10 cellular contexts compared by ENCODE assay signal in the genomic region with DNA sequence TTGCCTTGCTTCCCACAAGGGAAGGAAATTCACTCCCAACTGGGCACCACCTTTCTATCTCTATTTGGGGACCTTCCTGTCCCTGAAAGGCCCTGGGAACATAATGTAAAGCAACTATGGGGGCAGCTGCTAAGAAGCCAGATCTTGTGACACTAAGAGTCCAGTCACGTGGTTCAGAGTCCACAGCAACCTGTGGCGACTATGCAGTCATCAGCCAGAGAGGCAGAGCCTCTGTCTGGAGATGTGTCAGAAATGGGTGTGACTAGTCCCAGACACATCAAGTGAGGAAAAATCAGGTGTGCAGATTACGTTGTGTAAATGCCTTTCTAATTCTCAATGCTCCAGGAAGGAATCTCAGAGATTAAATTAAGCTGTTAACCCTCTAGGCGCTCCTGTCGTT. TPM values are rescaled to one million over a fixed set of nuclear protein-coding genes. Genes with fewer than 3 reads are reported as not detected.
A peak's percentile ranks its signal among the peaks of the same experiment; 100 is the strongest.
DNase-seq lines count a peak whose midpoint lies in the region; ATAC-seq, FAIRE-seq and TF ChIP-seq lines count a peak whose summit lies in the region.
"Had no signal": no experiment of that assay in that cellular context is flagged by ENCODE, and none has a peak within 500 bp of the region (broad histone marks: within the 10 kb centered on the region; RNA-seq: fewer than 3 reads in every experiment).

No MANE protein-coding gene starts in this region.

- TF ChIP-seq POLR2A in H1 (IDR thresholded peaks at IDR 0.05; ENCODE audit: control extremely low read depth in 1 of 2, low read depth in 2 of 2, low read length in 2 of 2) (no peak), stomach (IDR thresholded peaks at IDR 0.05) (no peak)

- H3K23ac ChIP-seq in H1 (ENCODE audit: insufficient read length), result no peak overlapping the region

- H3K79me1 ChIP-seq in H1 (ENCODE audit: low read depth, low read length), result no peaks in the 10 kb centered on the region

- H3K9me3 Mint-ChIP-seq in activated CD4-positive, alpha-beta T cell treated with anti-CD3 and anti-CD28 coated beads, Interleukin-2, amount 10 ng/mL, durations not matched to agents 7 days and 5 days, result peaks cover 2% of the 10 kb centered on the region
- no peaks in the 10 kb centered on the region for H3K9me3 Mint-ChIP-seq in stimulated activated effector memory CD8-positive, alpha-beta T cell treated with anti-CD3 and anti-CD28 coated beads, Interleukin-12 subunit alpha, Interleukin-12 subunit beta, amount 100 ng/mL, for 72 hours

- peak; percentile 20 for DNase-seq in activated CD4-positive, alpha-beta T cell treated with anti-CD3 and anti-CD28 coated beads, Interleukin-2, amount 10 ng/mL, durations not matched to agents 7 days and 5 days
- DNase-seq in activated CD4-positive, alpha-beta T cell treated with anti-CD3 and anti-CD28 coated beads for 1 hour, result no peak
- DNase-seq in RKO (ENCODE audit: low spot score) (peak; percentile 15), H1 (ENCODE audit: low read depth in 1 of 2, low spot score in 2 of 2) (no peak), cerebellum (ENCODE audit: low spot score) (no peak), stomach (no peak)
- no peak for DNase-seq in stimulated activated effector memory CD8-positive, alpha-beta T cell treated with anti-CD3 and anti-CD28 coated beads, Interleukin-12 subunit alpha, Interleukin-12 subunit beta, amount 100 ng/mL, for 72 hours (ENCODE audit: low spot score in 2 of 2)

- peaks cover 14% of the 10 kb centered on the region for H3K36me3 Mint-ChIP-seq in activated CD4-positive, alpha-beta T cell treated with anti-CD3 and anti-CD28 coated beads, Interleukin-2, amount 10 ng/mL, durations not matched to agents 7 days and 5 days (ENCODE audit: low read depth)
- no peaks in the 10 kb centered on the region for H3K36me3 Mint-ChIP-seq in stimulated activated effector memory CD8-positive, alpha-beta T cell treated with anti-CD3 and anti-CD28 coated beads, Interleukin-12 subunit alpha, Interleukin-12 subunit beta, amount 100 ng/mL, for 72 hours

- H2BK15ac ChIP-seq in H1 (ENCODE audit: low read length), result no peak overlapping the region

- no peaks in the 10 kb centered on the region for H4K20me1 ChIP-seq in H1 (replicated peaks in 1 of 2; ENCODE audit: control insufficient read depth in 1 of 2, insufficient read depth in 2 of 2, low read length in 2 of 2)

- no peak overlapping the region for H4K91ac ChIP-seq in H1 (replicated peaks; ENCODE audit: insufficient read length, low read length)

- no peak overlapping the region for H2BK120ac ChIP-seq in H1 (replicated peaks; ENCODE audit: low read depth, low read length)

- peak overlapping the region; percentile 30 to 77 for H3K4me2 ChIP-seq in H1 (ENCODE audit: insufficient read depth in 1 of 2, low read depth in 2 of 2, low read length in 2 of 2)

- no peak overlapping the region for H2BK12ac ChIP-seq in H1 (ENCODE audit: low read depth, low read length)

- TF ChIP-seq CTCF in H1 (IDR thresholded peaks at IDR 0.05; ENCODE audit: control extremely low read depth in 1 of 3, insufficient read depth in 1 of 3, low read depth in 1 of 3, low read length in 3 of 3) (no peak), stomach (IDR thresholded peaks at IDR 0.05) (no peak)

- no peaks in the 10 kb centered on the region for H3K79me2 ChIP-seq in H1 (ENCODE audit: control insufficient read depth in 1 of 2, insufficient read depth in 2 of 2, low read length in 2 of 2)

- intact Hi-C loops in stomach (cut with DNase I; ENCODE audit: low total_unique reads), result no loop called here

- no peaks in the 10 kb centered on the region; the same call in 1 of the 2 replicates for H3K23me2 ChIP-seq in H1 (ENCODE audit: low read depth, low read length)

- no peak overlapping the region for H4K5ac ChIP-seq in H1 (ENCODE audit: insufficient read length, low read depth, low read length)

- H3K27ac ChIP-seq in H1 (ENCODE audit: low read depth, low read length) (no peak overlapping the region), stomach (no peak overlapping the region)
- H3K27ac ChIP-seq: C4-2B, neutrophil had no signal

- no peak overlapping the region for H4K8ac ChIP-seq in H1 (ENCODE audit: extremely low read depth, insufficient read depth, low read length)

- H3K4me1 Mint-ChIP-seq in activated CD4-positive, alpha-beta T cell treated with anti-CD3 and anti-CD28 coated beads, Interleukin-2, amount 10 ng/mL, durations not matched to agents 7 days and 5 days, result peaks cover 72% of the 10 kb centered on the region
- H3K4me1 Mint-ChIP-seq in stimulated activated effector memory CD8-positive, alpha-beta T cell treated with anti-CD3 and anti-CD28 coated beads, Interleukin-12 subunit alpha, Interleukin-12 subunit beta, amount 100 ng/mL, for 72 hours, result peaks cover 68% of the 10 kb centered on the region

- H2BK5ac ChIP-seq in H1 (ENCODE audit: low read depth, low read length), result no peak overlapping the region

- CTCF ChIA-PET in activated CD4-positive, alpha-beta T cell treated with anti-CD3 and anti-CD28 coated beads, Interleukin-2, amount 10 ng/mL, durations not matched to agents 7 days and 5 days (lab: Charles Lee), result interaction anchor here (0.6 to 1.9 kb wide), 13 partner anchors 9 to 83 kb away, joined by 3 to 6 read pairs (median 4); no protein-coding TSS in a partner anchor
- CTCF ChIA-PET in H1 (lab: Charles Lee; ENCODE audit: partially characterized antibody), result interaction anchor here (0.6 to 2.4 kb wide), 34 partner anchors 9 to 1623 kb away, joined by 3 to 17 read pairs (median 4); no protein-coding TSS in a partner anchor

- no peak overlapping the region for H3K14ac ChIP-seq in H1 (ENCODE audit: insufficient read length)

- H3K4me1 ChIP-seq in H1 (replicated peaks in 1 of 4; ENCODE audit: control insufficient read depth in 3 of 4, insufficient read depth in 4 of 4, low read length in 3 of 4), result peaks cover 0 to 12% (median 4%) of the 10 kb centered on the region in 4 experiments; a peak in 5 of 7 replicates
- H3K4me1 ChIP-seq in stomach, result peaks cover 5 to 17% (median 12%) of the 10 kb centered on the region in 4 donors

- peak; percentile 86 for ATAC-seq in stimulated activated effector memory CD8-positive, alpha-beta T cell treated with anti-CD3 and anti-CD28 coated beads, Interleukin-12 subunit alpha, Interleukin-12 subunit beta, amount 100 ng/mL, for 72 hours
- ATAC-seq in HG03378 (IDR thresholded peaks at IDR 0.05; ENCODE audit: unreplicated experiment), result no peak

- H3K56ac ChIP-seq in H1 (replicated peaks; ENCODE audit: insufficient read length, low read depth, low read length), result no peak overlapping the region

- no peak overlapping the region for H3K4ac ChIP-seq in H1 (replicated peaks; ENCODE audit: insufficient read length, low read depth, low read length)

- no peak overlapping the region for H3K18ac ChIP-seq in H1 (ENCODE audit: extremely low read depth, low read length)

- H2BK20ac ChIP-seq in H1 (ENCODE audit: low read length), result no peak overlapping the region

- FAIRE-seq in H1 (lab: Jason Lieb, UNC), result no peak

- no peaks in the 10 kb centered on the region for H3K27me3 Mint-ChIP-seq in activated CD4-positive, alpha-beta T cell treated with anti-CD3 and anti-CD28 coated beads, Interleukin-2, amount 10 ng/mL, durations not matched to agents 7 days and 5 days

- H2AK5ac ChIP-seq in H1 (ENCODE audit: low read depth, low read length), result no peak overlapping the region

- H3K4me3 Mint-ChIP-seq in activated CD4-positive, alpha-beta T cell treated with anti-CD3 and anti-CD28 coated beads, Interleukin-2, amount 10 ng/mL, durations not matched to agents 7 days and 5 days, result peak overlapping the region; percentile 60
- peak overlapping the region; percentile 51 for H3K4me3 Mint-ChIP-seq in stimulated activated effector memory CD8-positive, alpha-beta T cell treated with anti-CD3 and anti-CD28 coated beads, Interleukin-12 subunit alpha, Interleukin-12 subunit beta, amount 100 ng/mL, for 72 hours

- H3K9me3 ChIP-seq in H1 (ENCODE audit: insufficient read depth in 2 of 2, low read depth in 1 of 2, low read length in 1 of 2) (peaks cover 0 to 4% of the 10 kb centered on the region in 2 experiments; a peak in 1 of 4 replicates), stomach (peaks cover 0 to 15% (median 9%) of the 10 kb centered on the region in 4 donors)
- H3K9me3 ChIP-seq: neutrophil had no signal

- no peaks in the 10 kb centered on the region; a peak in 1 of 8 replicates for H3K36me3 ChIP-seq in H1 (ENCODE audit: control insufficient read depth in 2 of 4, insufficient read depth in 4 of 4, low read length in 3 of 4)
- no peaks in the 10 kb centered on the region for H3K36me3 ChIP-seq in stomach
- H3K36me3 ChIP-seq: neutrophil had no signal

- no peak overlapping the region for H2AFZ ChIP-seq in H1 (ENCODE audit: low read length)

- POLR2A ChIA-PET in activated CD4-positive, alpha-beta T cell treated with anti-CD3 and anti-CD28 coated beads, Interleukin-2, amount 10 ng/mL, durations not matched to agents 7 days and 5 days (lab: Charles Lee), result no interaction called here
- POLR2A ChIA-PET in H1 (lab: Charles Lee; ENCODE audit: partially characterized antibody), result interaction anchor here (1.4 kb wide), 1 partner anchor 408 kb away, joined by 3 read pairs; a partner anchor contains a TSS

- peak overlapping the region in 2 of 4 experiments; percentile 51 to 52; a peak in 4 of 8 replicates for H3K4me3 ChIP-seq in H1 (ENCODE audit: extremely low read depth in 1 of 4, insufficient read depth in 2 of 4, low read depth in 3 of 4, low read length in 4 of 4)
- no peak overlapping the region for H3K4me3 ChIP-seq in stomach

- TF ChIP-seq EP300 in H1 (IDR thresholded peaks at IDR 0.05; ENCODE audit: borderline replicate concordance in 1 of 2, low read depth in 2 of 2, low read length in 2 of 2) (no peak), stomach (IDR thresholded peaks at IDR 0.05) (no peak)

- H3K27ac Mint-ChIP-seq in activated CD4-positive, alpha-beta T cell treated with anti-CD3 and anti-CD28 coated beads, Interleukin-2, amount 10 ng/mL, durations not matched to agents 7 days and 5 days, result peak overlapping the region; percentile 71
- H3K27ac Mint-ChIP-seq in stimulated activated effector memory CD8-positive, alpha-beta T cell treated with anti-CD3 and anti-CD28 coated beads, Interleukin-12 subunit alpha, Interleukin-12 subunit beta, amount 100 ng/mL, for 72 hours, result peak overlapping the region; percentile 27

- TF ChIP-seq RAD21 in H1 (IDR thresholded peaks at IDR 0.05 in 1 of 2, conservative IDR thresholded peaks at IDR 0.05 in 1 of 2; ENCODE audit: low read depth in 2 of 2, low read length in 2 of 2), result no peak

- H3K9ac ChIP-seq in H1 (replicated peaks in 1 of 4; ENCODE audit: extremely low read depth in 1 of 4, low read depth in 3 of 4, low read length in 3 of 4), result no peak overlapping the region

- H3K27me3 ChIP-seq in H1 (replicated peaks in 1 of 4; ENCODE audit: control insufficient read depth in 3 of 4, extremely low read depth in 1 of 4, insufficient read depth in 3 of 4, low read length in 3 of 4) (peaks cover 4 to 12% (median 9%) of the 10 kb centered on the region in 4 experiments), stomach (peaks cover 0 to 53% (median 0%) of the 10 kb centered on the region in 3 donors)

- WGBS in H1 (ENCODE audit: extremely low coverage in 1 of 2, insufficient coverage in 1 of 2, insufficient read length in 1 of 2, insufficient replicate concordance in 2 of 2, low coverage in 1 of 2, low lambda C conversion rate in 2 of 2, missing lambda C conversion rate in 1 of 2), 2 experiments, result 18% methylated on average over 5 of the region's 5 CpGs; no CpG with 5 or more reads in 1 of the 2 experiments
- 26 to 51% (median 30%) methylated on average over 5 of the region's 5 CpGs for WGBS in stomach, 5 donors

RNA-seq across cellular contexts. Expression of a gene that starts 26.6 kb away (rescaled TPM):
- 100 to 1,000 TPM; 123 to 144 TPM for total RNA-seq in activated CD4-positive, alpha-beta T cell treated with anti-CD3 and anti-CD28 coated beads, Interleukin-2, amount 10 ng/mL, durations not matched to agents 7 days and 5 days
- total RNA-seq in H1 (2021; fragmentation: NEBNext Ultra II Directional; extraction: Animal tissue kit (Norgen Biotek cat#: 25700)), result not detected in 2 replicates
- polyA plus RNA-seq in H1 (2011; rRNA removed) (not detected in 2 replicates), stomach (1 to 10 TPM; 2.7 to 4.4 (median 3.2) TPM)
- polyA plus RNA-seq in H1 (2011; cell fraction: cytosol; rRNA removed), result 0.10 TPM
- not detected for polyA plus RNA-seq in H1 (2011; cell fraction: nucleus; rRNA removed)
- polyA plus RNA-seq in H1 (2012, experiment 1 of 2), result not detected in 4 replicates
- not detected for polyA plus RNA-seq in H1 (2012, experiment 2 of 2)
- 0.08 TPM for polyA plus RNA-seq in H1 (2013, experiment 1 of 2)
- 0.09 TPM for polyA plus RNA-seq in H1 (2013, experiment 2 of 2)
- polyA minus RNA-seq in H1 (2011; rRNA and poly(A)+ RNA removed), result not detected in 2 replicates
- not detected for polyA minus RNA-seq in H1 (2011; cell fraction: cytosol; rRNA and poly(A)+ RNA removed)
- polyA minus RNA-seq in H1 (2011; cell fraction: nucleus; rRNA and poly(A)+ RNA removed), result not detected
- total RNA-seq in cerebellum (0.64 TPM), stomach (1 to 10 TPM in 3 of 5 donors, not detected in 2; 2.4 to 4.1 (median 3.2) TPM)

Comparison
In these comparisons a context has a peak if more than half of its experiments do, and no peak if none do; other contexts are left out.
1. DNase-seq: peak in activated CD4-positive, alpha-beta T cell treated with anti-CD3 and anti-CD28 coated beads, Interleukin-2, amount 10 ng/mL, durations not matched to agents 7 days and 5 days (single experiment) and RKO (single experiment); none in activated CD4-positive, alpha-beta T cell treated with anti-CD3 and anti-CD28 coated beads for 1 hour (single experiment), H1 (0 of 2), stimulated activated effector memory CD8-positive, alpha-beta T cell treated with anti-CD3 and anti-CD28 coated beads, Interleukin-12 subunit alpha, Interleukin-12 subunit beta, amount 100 ng/mL, for 72 hours (0 of 2), cerebellum (single experiment) and stomach (single experiment).
2. RNA of a gene that starts 26.6 kb away (total RNA-seq): 123 to 144 TPM in activated CD4-positive, alpha-beta T cell treated with anti-CD3 and anti-CD28 coated beads, Interleukin-2, amount 10 ng/mL, durations not matched to agents 7 days and 5 days; 2.4 to 4.1 TPM in stomach, 0.64 TPM in cerebellum (single experiment) and not detected in H1; every median in the first group is over 10 times any median in the second.